6 cellular contexts compared by ENCODE assay signal in the genomic region with DNA sequence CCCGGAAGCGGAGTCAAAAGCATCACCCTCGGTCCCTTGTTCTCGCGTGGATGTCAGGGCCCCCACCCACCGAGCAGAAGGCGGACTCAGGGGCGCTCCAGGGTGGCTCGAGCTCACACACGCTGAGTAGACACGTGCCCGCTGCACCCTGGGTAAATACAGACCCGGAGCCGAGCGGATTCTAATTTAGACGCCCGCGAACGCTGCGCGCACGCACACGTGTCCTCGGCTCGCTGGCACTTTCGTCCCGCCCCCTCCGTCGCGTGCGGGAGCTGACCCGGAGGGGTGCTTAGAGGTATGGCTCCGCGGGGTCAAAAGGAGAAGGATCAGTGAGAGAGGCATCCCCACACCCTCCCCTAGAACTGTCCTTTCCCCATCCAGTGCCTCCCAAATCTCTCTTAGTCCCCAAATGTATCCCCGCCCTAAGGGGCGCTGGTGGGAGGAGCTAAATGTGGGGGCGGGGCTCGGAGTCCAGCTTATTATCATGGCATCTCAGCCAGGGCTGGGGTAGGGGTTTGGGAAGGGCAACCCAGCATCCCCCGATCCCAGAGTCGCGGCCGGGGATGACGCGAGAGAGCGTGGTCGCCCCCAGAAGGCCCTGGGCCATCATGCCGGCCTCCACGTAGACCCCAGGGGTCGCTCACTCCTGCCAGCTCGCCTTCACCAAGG. TPM values are rescaled to one million over a fixed set of nuclear protein-coding genes. Genes with fewer than 3 reads are reported as not detected.
DNase-seq lines count a peak whose midpoint lies in the region; ATAC-seq and TF ChIP-seq lines count a peak whose summit lies in the region.

No MANE protein-coding gene starts in this region.

- ATAC-seq in heart right ventricle = no peak

- 1% methylated on average over 50 of the region's 50 CpGs for WGBS in heart right ventricle, 2 donors

- no peaks in the 10 kb centered on the region for H3K9me3 ChIP-seq in heart right ventricle

- no peak for TF ChIP-seq POLR2A in NB4 (IDR thresholded peaks at IDR 0.05; ENCODE audit: extremely low read depth, insufficient read length)

- peaks cover 0 to 20% (median 13%) of the 10 kb centered on the region in 9 donors for H3K36me3 ChIP-seq in heart right ventricle

- DNase-seq in COR-L47 (lab: John Stamatoyannopoulos, UW) (peak; percentile 78), NB4 (ENCODE audit: low read depth) (peak; percentile 80), heart right ventricle (no peak), foreskin melanocyte (no peak)
- DNase-seq in activated CD4-positive, alpha-beta T cell treated with anti-CD3 and anti-CD28 coated beads, Interleukin-2, amount 50 U/mL, for 48 hours = peak; percentile 70 to 76
- DNase-seq in stimulated activated CD8-positive, alpha-beta memory T cell treated with anti-CD3 and anti-CD28 coated beads, Interleukin-7, amount 100 ng/mL, for 4 hours (ENCODE audit: low read depth in 2 of 2) = peak; percentile 46 to 59

- no peak overlapping the region for H3K27ac ChIP-seq in heart right ventricle

- TF ChIP-seq CTCF in NB4 (IDR thresholded peaks at IDR 0.05; ENCODE audit: low read depth, low read length) (no peak), heart right ventricle (IDR thresholded peaks at IDR 0.05) (no peak)

- H3K4me3 ChIP-seq in NB4 (ENCODE audit: low read depth, low read length) = no peak overlapping the region
- peak overlapping the region in 9 of 10 donors; percentile 25 to 56 (median 41) for H3K4me3 ChIP-seq in heart right ventricle

- intact Hi-C loops in heart right ventricle (cut with DNase I) = loop anchor here in 2 of 10 donors (5.0 kb wide), 2 partner anchors 38 to 43 kb away; a partner anchor contains a TSS

- peaks cover 23 to 93% (median 77%) of the 10 kb centered on the region in 9 donors for H3K4me1 ChIP-seq in heart right ventricle

- H3K27me3 ChIP-seq in heart right ventricle = peaks cover 25 to 75% (median 72%) of the 10 kb centered on the region in 7 donors

RNA-seq across cellular contexts. Expression of a gene that starts 0.5 kb away (rescaled TPM):
- total RNA-seq in heart right ventricle = under 1 TPM in 7 of 10 donors, not detected in 3; 0.18 to 0.62 (median 0.34) TPM
- polyA plus RNA-seq in heart right ventricle = 1 to 10 TPM in 1 of 2 donors, under 1 TPM in 1; 0.51 to 1.0 TPM

RNA-seq across cellular contexts. Expression of a gene that starts 2.5 kb away (rescaled TPM):
- under 1 TPM in 9 of 10 donors, not detected in 1; 0.17 to 0.83 (median 0.48) TPM for total RNA-seq in heart right ventricle
- under 1 TPM; 0.59 to 0.73 TPM for polyA plus RNA-seq in heart right ventricle

RNA-seq across cellular contexts. Expression of a gene that starts 18.4 kb away (rescaled TPM):
- 10 to 100 TPM in 3 of 10 donors, 1 to 10 TPM in 7; 3.6 to 66.6 (median 9.3) TPM for total RNA-seq in heart right ventricle
- 10 to 100 TPM in 1 of 2 donors, 1 to 10 TPM in 1; 6.9 to 12.1 TPM for polyA plus RNA-seq in heart right ventricle

RNA-seq across cellular contexts. Expression of a gene that starts 20.3 kb away (rescaled TPM):
- total RNA-seq in heart right ventricle = 1 to 10 TPM in 2 of 10 donors, under 1 TPM in 8; 0.34 to 1.4 (median 0.80) TPM
- polyA plus RNA-seq in heart right ventricle = 1 to 10 TPM; 1.5 to 8.9 TPM

RNA-seq across cellular contexts. Expression of a gene that starts 26.5 kb away (rescaled TPM):
- total RNA-seq in heart right ventricle = 10 to 100 TPM; 11.7 to 21.8 (median 17.1) TPM
- polyA plus RNA-seq in heart right ventricle = 10 to 100 TPM; 33.7 to 35.5 TPM

Comparison
In these comparisons a context has a peak if more than half of its experiments do, and no peak if none do; other contexts are left out.
1. DNase-seq: peak in COR-L47 (single experiment), NB4 (single experiment), activated CD4-positive, alpha-beta T cell treated with anti-CD3 and anti-CD28 coated beads, Interleukin-2, amount 50 U/mL, for 48 hours (2 of 2) and stimulated activated CD8-positive, alpha-beta memory T cell treated with anti-CD3 and anti-CD28 coated beads, Interleukin-7, amount 100 ng/mL, for 4 hours (2 of 2); none in heart right ventricle (0 of 2) and foreskin melanocyte (single experiment).